8 cellular contexts compared by ENCODE assay signal in the genomic region with DNA sequence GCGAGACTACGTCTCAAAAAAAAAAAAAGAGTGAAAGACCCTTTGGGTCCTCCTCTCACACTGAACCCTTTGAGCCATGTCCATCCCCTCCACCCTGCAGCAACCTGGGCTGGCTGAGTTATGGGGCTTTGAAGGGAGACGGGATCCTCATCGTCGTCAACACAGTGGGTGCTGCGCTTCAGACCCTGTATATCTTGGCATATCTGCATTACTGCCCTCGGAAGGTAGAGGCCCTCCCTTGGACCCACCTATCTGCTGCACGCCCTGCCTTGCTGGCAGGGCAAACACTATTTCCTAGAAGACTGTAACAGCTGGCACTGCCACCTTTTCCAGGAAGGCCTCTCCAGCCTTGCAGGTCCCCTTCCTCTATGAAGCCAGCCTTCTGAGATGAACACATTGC. TPM values are rescaled to one million over a fixed set of nuclear protein-coding genes. Genes with fewer than 3 reads are reported as not detected.
A peak's percentile ranks its signal among the peaks of the same experiment; 100 is the strongest.
DNase-seq lines count a peak whose midpoint lies in the region; ATAC-seq and TF ChIP-seq lines count a peak whose summit lies in the region.

No MANE protein-coding gene starts in this region.

- H3K36me3 ChIP-seq in right atrium auricular region (peaks cover 32% of the 10 kb centered on the region), thyroid gland (peaks cover 29 to 31% of the 10 kb centered on the region in 2 donors)

- H3K4me3 ChIP-seq in right atrium auricular region (peak overlapping the region; percentile 65 to 74), thyroid gland (replicated peaks in 1 of 3) (peak overlapping the region in 1 of 3 donors; percentile 64)

- no peak for ATAC-seq in left ventricle myocardium superior
- peak; percentile 4 for ATAC-seq in activated naive CD8-positive, alpha-beta T cell treated with anti-CD3 and anti-CD28 coated beads, Interleukin-2, amount 10 ng/mL, durations not matched to agents 7 days and 5 days (ENCODE audit: low read depth)

- POLR2A ChIA-PET in activated naive CD8-positive, alpha-beta T cell treated with anti-CD3 and anti-CD28 coated beads, Interleukin-2, amount 10 ng/mL, durations not matched to agents 7 days and 5 days (lab: Charles Lee), result interaction anchor here (0.6 to 1.1 kb wide), 5 partner anchors 9 to 115 kb away, joined by 3 to 4 read pairs (median 3); partner anchors contain the start of genes EFNA1 and KRTCAP2
- POLR2A ChIA-PET in HEK293T (lab: Yijun Ruan, JAX), result interaction anchor here (0.7 to 3.8 kb wide), 8 partner anchors 10 to 107 kb away, joined by 3 to 48 read pairs (median 5); partner anchors contain the start of genes EFNA1 and KRTCAP2

- H3K4me3 Mint-ChIP-seq in activated naive CD8-positive, alpha-beta T cell treated with anti-CD3 and anti-CD28 coated beads, Interleukin-2, amount 10 ng/mL, durations not matched to agents 7 days and 5 days, result peak overlapping the region; percentile 91

- DNase-seq in right atrium auricular region (ENCODE audit: low spot score) (no peak), left ventricle myocardium superior (no peak), left kidney (ENCODE audit: low read depth, low spot score) (peak; percentile 32), thyroid gland (no peak), GM19238 (ENCODE audit: insufficient read length, low spot score) (no peak), NCI-H2081 (lab: John Stamatoyannopoulos, UW) (no peak), HEK293T (ENCODE audit: extremely low spot score) (no peak)
- peak; percentile 54 for DNase-seq in activated naive CD8-positive, alpha-beta T cell treated with anti-CD3 and anti-CD28 coated beads, Interleukin-2, amount 10 ng/mL, durations not matched to agents 7 days and 5 days

- CTCF ChIA-PET in HEK293T (lab: Yijun Ruan, JAX), result interaction anchor here (0.8 to 1.9 kb wide), 4 partner anchors 31 to 51 kb away, joined by 3 to 6 read pairs (median 3); partner anchors contain the start of gene KRTCAP2

- H3K4me1 ChIP-seq in right atrium auricular region, result peaks cover 0 to 66% of the 10 kb centered on the region in 2 donors
- H3K4me1 ChIP-seq in thyroid gland, result peaks cover 37 to 58% of the 10 kb centered on the region in 2 donors

- 49 to 50% methylated on average over 8 of the region's 8 CpGs for WGBS in thyroid gland, 2 donors

- no peak for TF ChIP-seq CTCF in right atrium auricular region (IDR thresholded peaks at IDR 0.05)
- no peak for TF ChIP-seq CTCF in thyroid gland (IDR thresholded peaks at IDR 0.05)

- H3K36me3 Mint-ChIP-seq in activated naive CD8-positive, alpha-beta T cell treated with anti-CD3 and anti-CD28 coated beads, Interleukin-2, amount 10 ng/mL, durations not matched to agents 7 days and 5 days, result peaks cover 12% of the 10 kb centered on the region

- peak overlapping the region; percentile 97 to 99 for H3K27ac ChIP-seq in right atrium auricular region
- peak overlapping the region; percentile 87 to 98 (median 96) for H3K27ac ChIP-seq in thyroid gland

- H3K27me3 ChIP-seq in right atrium auricular region, result no peaks in the 10 kb centered on the region
- no peaks in the 10 kb centered on the region for H3K27me3 ChIP-seq in thyroid gland

- no peaks in the 10 kb centered on the region for H3K9me3 ChIP-seq in right atrium auricular region
- H3K9me3 ChIP-seq in thyroid gland, result no peaks in the 10 kb centered on the region

- H3K27me3 Mint-ChIP-seq in activated naive CD8-positive, alpha-beta T cell treated with anti-CD3 and anti-CD28 coated beads, Interleukin-2, amount 10 ng/mL, durations not matched to agents 7 days and 5 days, result peaks cover 1% of the 10 kb centered on the region

- peaks cover 30% of the 10 kb centered on the region for H3K4me1 Mint-ChIP-seq in activated naive CD8-positive, alpha-beta T cell treated with anti-CD3 and anti-CD28 coated beads, Interleukin-2, amount 10 ng/mL, durations not matched to agents 7 days and 5 days

- intact Hi-C loops in left ventricle myocardium superior (cut with micrococcal nuclease), result no loop called here
- intact Hi-C loops in thyroid gland (cut with DNase I), result no loop called here

- H3K27ac Mint-ChIP-seq in activated naive CD8-positive, alpha-beta T cell treated with anti-CD3 and anti-CD28 coated beads, Interleukin-2, amount 10 ng/mL, durations not matched to agents 7 days and 5 days, result peak overlapping the region; percentile 95

- no peak for TF ChIP-seq POLR2A in thyroid gland (IDR thresholded peaks at IDR 0.05)

- H3K9me3 Mint-ChIP-seq in activated naive CD8-positive, alpha-beta T cell treated with anti-CD3 and anti-CD28 coated beads, Interleukin-2, amount 10 ng/mL, durations not matched to agents 7 days and 5 days, result no peaks in the 10 kb centered on the region

TF ChIP-seq in HEK293T, 16 proteins besides CTCF, POLR2A, EP300 and RAD21:
- TF ChIP-seq SP1 (IDR thresholded peaks at IDR 0.05) (no peak), PKNOX1 (IDR thresholded peaks at IDR 0.05) (no peak), L3MBTL2 (conservative IDR thresholded peaks at IDR 0.05) (no peak), ELF4 (IDR thresholded peaks at IDR 0.05) (no peak)

RNA-seq across cellular contexts. Expression of gene SLC50A1, which starts 1.1 kb away (rescaled TPM):
- 1 to 10 TPM; 3.7 to 10.0 TPM for total RNA-seq in right atrium auricular region
- 8.8 TPM for total RNA-seq in left ventricle myocardium superior
- total RNA-seq in activated naive CD8-positive, alpha-beta T cell treated with anti-CD3 and anti-CD28 coated beads, Interleukin-2, amount 10 ng/mL, durations not matched to agents 7 days and 5 days, result 10 to 100 TPM; 40.7 to 45.0 TPM
- total RNA-seq in thyroid gland, result 10 to 100 TPM; 30.9 to 42.2 (median 32.7) TPM

RNA-seq across cellular contexts. Expression of gene DPM3, which starts 3.6 kb away (rescaled TPM):
- 10 to 100 TPM; 46.5 to 47.8 TPM for total RNA-seq in right atrium auricular region
- total RNA-seq in left ventricle myocardium superior, result 52.4 TPM
- 10 to 100 TPM; 60.0 to 71.1 TPM for total RNA-seq in activated naive CD8-positive, alpha-beta T cell treated with anti-CD3 and anti-CD28 coated beads, Interleukin-2, amount 10 ng/mL, durations not matched to agents 7 days and 5 days
- 100 to 1,000 TPM in 2 of 4 donors, 10 to 100 TPM in 2; 43.3 to 154 (median 94.8) TPM for total RNA-seq in thyroid gland

RNA-seq across cellular contexts. Expression of gene EFNA1, which starts 9.1 kb away (rescaled TPM):
- 10 to 100 TPM; 24.8 to 41.4 TPM for total RNA-seq in right atrium auricular region
- 51.0 TPM for total RNA-seq in left ventricle myocardium superior
- under 1 TPM; 0.25 to 0.48 TPM for total RNA-seq in activated naive CD8-positive, alpha-beta T cell treated with anti-CD3 and anti-CD28 coated beads, Interleukin-2, amount 10 ng/mL, durations not matched to agents 7 days and 5 days
- total RNA-seq in thyroid gland, result 100 to 1,000 TPM in 1 of 4 donors, 10 to 100 TPM in 3; 56.1 to 129 (median 83.1) TPM

RNA-seq across cellular contexts. Expression of gene KRTCAP2, which starts 36.4 kb away (rescaled TPM):
- 100 to 1,000 TPM; 124 to 147 TPM for total RNA-seq in right atrium auricular region
- 134 TPM for total RNA-seq in left ventricle myocardium superior
- total RNA-seq in activated naive CD8-positive, alpha-beta T cell treated with anti-CD3 and anti-CD28 coated beads, Interleukin-2, amount 10 ng/mL, durations not matched to agents 7 days and 5 days, result 100 to 1,000 TPM; 146 to 170 TPM
- total RNA-seq in thyroid gland, result 100 to 1,000 TPM in 3 of 4 donors, 10 to 100 TPM in 1; 79.8 to 263 (median 162) TPM

RNA-seq across cellular contexts. Expression of gene TRIM46, which starts 36.9 kb away (rescaled TPM):
- total RNA-seq in right atrium auricular region (under 1 TPM in 1 of 2 donors, not detected in 1; 0.20 TPM), left ventricle myocardium superior (0.22 TPM), thyroid gland (under 1 TPM in 1 of 4 donors, not detected in 3; 0.45 TPM)
- total RNA-seq in activated naive CD8-positive, alpha-beta T cell treated with anti-CD3 and anti-CD28 coated beads, Interleukin-2, amount 10 ng/mL, durations not matched to agents 7 days and 5 days, result 10 to 100 TPM; 12.4 to 13.4 TPM

Comparison
In these comparisons a context has a peak if more than half of its experiments do, and no peak if none do; other contexts are left out.
1. DNase-seq: peak in activated naive CD8-positive, alpha-beta T cell treated with anti-CD3 and anti-CD28 coated beads, Interleukin-2, amount 10 ng/mL, durations not matched to agents 7 days and 5 days (single experiment) and left kidney (single experiment); none in right atrium auricular region (single experiment), left ventricle myocardium superior (single experiment), thyroid gland (0 of 2), GM19238 (single experiment), NCI-H2081 (0 of 2) and HEK293T (single experiment).
2. RNA of gene EFNA1, which starts 9.1 kb away (total RNA-seq): 56.1 to 129 TPM in thyroid gland, 51.0 TPM in left ventricle myocardium superior (single experiment) and 24.8 to 41.4 TPM in right atrium auricular region; 0.25 to 0.48 TPM in activated naive CD8-positive, alpha-beta T cell treated with anti-CD3 and anti-CD28 coated beads, Interleukin-2, amount 10 ng/mL, durations not matched to agents 7 days and 5 days; every median in the first group is over 10 times any median in the second.